In the genomic region with DNA sequence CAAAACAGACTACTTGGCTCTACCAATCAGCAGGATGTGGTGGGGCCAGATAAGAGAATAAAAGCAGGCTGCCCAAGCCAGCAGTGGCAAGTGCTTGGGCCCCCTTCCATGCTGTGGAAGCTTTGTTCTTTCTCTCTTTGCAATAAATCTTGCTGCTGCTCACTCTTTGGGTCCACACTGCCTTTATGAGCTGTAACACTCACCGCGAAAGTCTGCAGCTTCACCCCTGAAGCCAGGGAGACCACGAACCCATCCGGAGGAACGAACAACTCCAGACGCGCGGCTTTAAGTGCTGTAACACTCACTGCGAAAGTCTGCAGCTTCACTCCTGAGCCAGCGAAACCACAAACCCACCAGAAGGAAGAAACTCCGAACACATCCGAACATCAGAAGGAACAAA, we compare ENCODE assay signal across 7 cellular contexts.
DNase-seq lines count a peak whose midpoint lies in the region; ATAC-seq and TF ChIP-seq lines count a peak whose summit lies in the region.
"Not testable (repeated sequence)": the region's sequence is repeated elsewhere in the genome, so short reads cannot be mapped to it uniquely, and the experiment has no call there.

No MANE protein-coding gene starts in this region.

- peak; percentile 82 for DNase-seq in KBM-7
- DNase-seq in T follicular helper cell (ENCODE audit: low read depth), result peak; percentile 0
- DNase-seq in activated CD4-positive, alpha-beta T cell treated with anti-CD3 and anti-CD28 coated beads, Interleukin-2, amount 50 U/mL, for 24 hours (ENCODE audit: low read depth in 1 of 2, low spot score in 1 of 2), result peak; percentile 9 to 35
- DNase-seq in activated T-cell treated with anti-CD3 and anti-CD28 coated beads, Interleukin-2, amount 50 U/mL, for 48 hours, result peak; percentile 60 to 61
- DNase-seq in activated naive CD8-positive, alpha-beta T cell treated with anti-CD3 and anti-CD28 coated beads, Interleukin-2, amount 50 U/mL, for 24 hours, result peak; percentile 37
- not testable (repeated sequence) for DNase-seq in nephron progenitor cell
- peak; percentile 21 to 34 for DNase-seq in stimulated activated CD8-positive, alpha-beta memory T cell treated with anti-CD3 and anti-CD28 coated beads, Interleukin-15, amount 100 ng/mL, for 48 hours (ENCODE audit: low read depth in 2 of 2)

- not testable (repeated sequence) for TF ChIP-seq CTCF in nephron progenitor cell (IDR thresholded peaks at IDR 0.05)

- H3K27me3 Mint-ChIP-seq in activated naive CD8-positive, alpha-beta T cell treated with anti-CD3 and anti-CD28 coated beads, Interleukin-2, amount 50 U/mL, for 24 hours; nephron progenitor cell (ENCODE audit: low read depth, poor library complexity): not testable (repeated sequence)

- H3K27ac Mint-ChIP-seq in activated naive CD8-positive, alpha-beta T cell treated with anti-CD3 and anti-CD28 coated beads, Interleukin-2, amount 50 U/mL, for 24 hours, result peak overlapping the region; percentile 19
- H3K27ac Mint-ChIP-seq in nephron progenitor cell, result peak overlapping the region; percentile 95

- ATAC-seq in activated naive CD8-positive, alpha-beta T cell treated with anti-CD3 and anti-CD28 coated beads, Interleukin-2, amount 50 U/mL, for 24 hours, result not testable (repeated sequence)

- H3K4me3 Mint-ChIP-seq in activated naive CD8-positive, alpha-beta T cell treated with anti-CD3 and anti-CD28 coated beads, Interleukin-2, amount 50 U/mL, for 24 hours, result peak overlapping the region; percentile 76
- H3K4me3 Mint-ChIP-seq in nephron progenitor cell, result not testable (repeated sequence)

- not testable (repeated sequence) for H3K9me3 Mint-ChIP-seq in activated naive CD8-positive, alpha-beta T cell treated with anti-CD3 and anti-CD28 coated beads, Interleukin-2, amount 50 U/mL, for 24 hours
- H3K9me3 Mint-ChIP-seq in nephron progenitor cell, result peaks cover 13% of the 10 kb centered on the region

- not testable (repeated sequence) for H3K36me3 Mint-ChIP-seq in activated naive CD8-positive, alpha-beta T cell treated with anti-CD3 and anti-CD28 coated beads, Interleukin-2, amount 50 U/mL, for 24 hours (ENCODE audit: low read depth); nephron progenitor cell (ENCODE audit: low read depth)

- peaks cover 12% of the 10 kb centered on the region for H3K4me1 Mint-ChIP-seq in activated naive CD8-positive, alpha-beta T cell treated with anti-CD3 and anti-CD28 coated beads, Interleukin-2, amount 50 U/mL, for 24 hours
- H3K4me1 Mint-ChIP-seq in nephron progenitor cell, result peaks cover 29% of the 10 kb centered on the region

- in situ Hi-C loops in KBM-7 (cut with MboI; ENCODE audit: low pct_unique_long_range_greater_than_20kb, low sequenced_read_pairs), result not testable (repeated sequence)
